12 cellular contexts compared by ENCODE assay signal in the genomic region with DNA sequence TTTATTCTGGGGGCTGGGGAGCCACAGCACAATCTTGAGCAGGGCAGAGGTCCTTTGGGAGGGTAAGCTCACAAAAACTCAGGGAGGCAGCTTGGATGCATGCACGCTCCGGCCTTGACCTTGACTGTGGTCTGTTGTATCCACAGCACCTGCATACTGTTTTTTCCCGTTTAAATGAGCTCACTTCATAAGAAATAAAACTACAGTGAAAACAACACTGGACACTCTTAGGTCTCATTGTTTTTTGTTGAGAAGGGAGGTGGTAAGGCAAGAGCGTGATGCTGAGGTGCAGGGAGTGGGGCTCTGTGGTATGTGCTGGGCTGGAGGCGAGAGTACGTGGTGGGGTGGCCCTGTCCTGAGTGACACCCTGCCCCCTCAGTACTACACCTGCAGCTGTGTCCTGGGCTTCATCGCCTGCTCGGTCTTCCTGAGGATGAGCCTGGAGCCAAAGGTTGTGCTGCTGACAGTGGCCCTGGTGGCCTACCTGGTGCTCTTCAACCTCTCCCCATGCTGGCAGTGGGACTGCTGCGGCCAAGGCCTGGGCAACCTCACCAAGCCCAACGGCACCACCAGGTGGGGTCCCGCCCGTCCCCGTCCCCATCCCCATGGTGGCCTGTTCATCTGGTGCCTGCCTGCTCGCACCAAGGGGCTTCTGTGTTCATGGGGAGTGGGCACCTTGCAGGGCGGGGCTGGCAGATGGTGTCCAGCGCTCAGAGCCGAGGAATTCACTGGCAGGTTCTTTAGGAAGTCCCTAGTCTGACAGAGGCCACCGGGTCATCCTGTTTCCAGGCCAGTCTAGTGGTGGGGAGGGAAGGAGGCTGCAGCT. TPM values are rescaled to one million over a fixed set of nuclear protein-coding genes. Genes with fewer than 3 reads are reported as not detected.
A peak's percentile ranks its signal among the peaks of the same experiment; 100 is the strongest.
DNase-seq lines count a peak whose midpoint lies in the region; ATAC-seq lines count a peak whose summit lies in the region.
"Had no signal": no experiment of that assay in that cellular context is flagged by ENCODE, and none has a peak within 500 bp of the region (broad histone marks: within the 10 kb centered on the region; RNA-seq: fewer than 3 reads in every experiment).

No MANE protein-coding gene starts in this region.

- POLR2A ChIA-PET in T-cell (lab: Charles Lee) = no interaction called here

- peaks cover 20 to 34% (median 30%) of the 10 kb centered on the region in 3 donors for H3K4me1 Mint-ChIP-seq in T-cell
- peaks cover 13% of the 10 kb centered on the region for H3K4me1 Mint-ChIP-seq in stimulated activated memory B cell treated with anti-CD40 and anti-IgM and Interleukin-4, amounts not matched to agents 10 μg/mL and 1 μg/mL and 100 μg/mL, for 72 hours

- CTCF ChIA-PET in T-cell (lab: Charles Lee) = interaction anchor here in 1 of 2 donors (0.6 kb wide), 1 partner anchor 278 kb away, joined by 6 read pairs; no protein-coding TSS in a partner anchor

- no peaks in the 10 kb centered on the region for H3K9me3 Mint-ChIP-seq in T-cell
- no peaks in the 10 kb centered on the region for H3K9me3 Mint-ChIP-seq in stimulated activated memory B cell treated with anti-CD40 and anti-IgM and Interleukin-4, amounts not matched to agents 10 μg/mL and 1 μg/mL and 100 μg/mL, for 72 hours

- H3K4me3 Mint-ChIP-seq in T-cell = no peak overlapping the region
- H3K4me3 Mint-ChIP-seq in stimulated activated memory B cell treated with anti-CD40 and anti-IgM and Interleukin-4, amounts not matched to agents 10 μg/mL and 1 μg/mL and 100 μg/mL, for 72 hours = no peak overlapping the region

- no peaks in the 10 kb centered on the region for H3K27me3 ChIP-seq in iPS-15b (ENCODE audit: control insufficient read depth, insufficient read depth, low read length)
- H3K27me3 ChIP-seq: dorsolateral prefrontal cortex had no signal

- H3K4me1 ChIP-seq in iPS-15b (ENCODE audit: control insufficient read depth, insufficient read depth, low read length) = no peaks in the 10 kb centered on the region
- H3K4me1 ChIP-seq: HAP-1 had no signal

- peaks cover 23% of the 10 kb centered on the region for H3K36me3 ChIP-seq in iPS-15b (ENCODE audit: control insufficient read depth, insufficient read depth, low read length)

- peak overlapping the region; percentile 82 for H3K27ac Mint-ChIP-seq in T-cell
- peak overlapping the region; percentile 53 for H3K27ac Mint-ChIP-seq in stimulated activated memory B cell treated with anti-CD40 and anti-IgM and Interleukin-4, amounts not matched to agents 10 μg/mL and 1 μg/mL and 100 μg/mL, for 72 hours

- H3K9ac ChIP-seq in iPS-15b (ENCODE audit: low read depth, low read length) = peak overlapping the region; percentile 26

- no peak overlapping the region for H3K4me3 ChIP-seq in iPS-15b (ENCODE audit: low read depth, low read length)
- H3K4me3 ChIP-seq: dorsolateral prefrontal cortex, HAP-1 had no signal

- H3K27me3 Mint-ChIP-seq in T-cell = no peaks in the 10 kb centered on the region
- no peaks in the 10 kb centered on the region for H3K27me3 Mint-ChIP-seq in stimulated activated memory B cell treated with anti-CD40 and anti-IgM and Interleukin-4, amounts not matched to agents 10 μg/mL and 1 μg/mL and 100 μg/mL, for 72 hours

- ATAC-seq in T-cell (replicated peaks in 1 of 4) (no peak), HG03095 (IDR thresholded peaks at IDR 0.05; ENCODE audit: unreplicated experiment) (no peak)
- ATAC-seq in stimulated activated memory B cell treated with anti-CD40 and anti-IgM and Interleukin-4, amounts not matched to agents 10 μg/mL and 1 μg/mL and 100 μg/mL, for 72 hours = no peak

- DNase-seq in activated effector memory CD4-positive, alpha-beta T cell treated with anti-CD3 and anti-CD28 coated beads, Interleukin-2, amount 50 U/mL, for 16 hours = peak; percentile 58
- no peak for DNase-seq in activated effector memory CD4-positive, alpha-beta T cell treated with Interleukin-2 at 50 U/mL for 16 hours
- peak in 4 of 34 experiments; percentile 2 to 20 (median 8) for DNase-seq in T-cell
- DNase-seq in HT-29 (ENCODE audit: low spot score) = no peak
- DNase-seq in anterior cingulate cortex (lab: John Stamatoyannopoulos, UW) = no peak
- DNase-seq: AML-193, Kasumi-1 had no signal

- H3K9me3 ChIP-seq in iPS-15b (ENCODE audit: control insufficient read depth, insufficient read depth, low read length) = no peaks in the 10 kb centered on the region
- H3K9me3 ChIP-seq: HAP-1 had no signal

- H3K36me3 Mint-ChIP-seq in T-cell = peaks cover 42% of the 10 kb centered on the region
- peaks cover 58% of the 10 kb centered on the region for H3K36me3 Mint-ChIP-seq in stimulated activated memory B cell treated with anti-CD40 and anti-IgM and Interleukin-4, amounts not matched to agents 10 μg/mL and 1 μg/mL and 100 μg/mL, for 72 hours

RNA-seq across cellular contexts. Expression of a gene that starts 44.2 kb away (rescaled TPM):
- total RNA-seq in T-cell = 100 to 1,000 TPM; 201 to 314 (median 278) TPM
- total RNA-seq in HT-29 (2014; rRNA removed; shearing (Covaris generic)) = 1.0 and 1.1 TPM in 2 replicates

RNA-seq across cellular contexts. Expression of a gene that starts 58.3 kb away (rescaled TPM):
- total RNA-seq in T-cell = 100 to 1,000 TPM in 1 of 5 donors, 10 to 100 TPM in 4; 62.9 to 115 (median 75.4) TPM
- 50.0 and 62.7 TPM in 2 replicates for total RNA-seq in HT-29 (2014; rRNA removed; shearing (Covaris generic))

Comparison
In these comparisons a context has a peak if more than half of its experiments do, and no peak if none do; other contexts are left out.
1. RNA of a gene that starts 44.2 kb away (total RNA-seq): 201 to 314 TPM in T-cell; 1.0 to 1.1 TPM in HT-29; every median in the first group is over 10 times any median in the second.